14 cellular contexts compared by ENCODE assay signal in genomic region chr1:12186277-12186985, GRCh38. TPM values are rescaled to one million over a fixed set of nuclear protein-coding genes. Genes with fewer than 3 reads are reported as not detected.
DNase-seq lines count a peak whose midpoint lies in the region; ATAC-seq and TF ChIP-seq lines count a peak whose summit lies in the region.
"Had no signal": no experiment of that assay in that cellular context is flagged by ENCODE, and none has a peak within 500 bp of the region (broad histone marks: within the 10 kb centered on the region; RNA-seq: fewer than 3 reads in every experiment).

No MANE protein-coding gene starts in this region.

- no peak for TF ChIP-seq POLR2A in heart left ventricle (IDR thresholded peaks at IDR 0.05)
- no peak for TF ChIP-seq POLR2A in transverse colon (IDR thresholded peaks at IDR 0.05)

- 54 to 64% (median 59%) methylated on average over 3 to 10 of the region's 10 CpGs for WGBS in heart left ventricle, 4 donors
- 77% methylated on average over 10 of the region's 10 CpGs; no CpG with 5 or more reads in 1 of the 2 donors for WGBS in transverse colon (ENCODE audit: low coverage in 1 of 2), 2 donors

- H3K4me1 ChIP-seq in heart left ventricle (peaks cover 6 to 85% (median 48%) of the 10 kb centered on the region in 12 donors), muscle layer of duodenum (ENCODE audit: control insufficient read depth in 1 of 2, insufficient read depth in 2 of 2, low read length in 2 of 2) (peaks cover 17 to 61% of the 10 kb centered on the region in 2 donors), transverse colon (peaks cover 13 to 47% (median 40%) of the 10 kb centered on the region in 4 donors)

- ATAC-seq in heart left ventricle (no peak), Right ventricle myocardium inferior (no peak), GM18511 (IDR thresholded peaks at IDR 0.05; ENCODE audit: unreplicated experiment) (no peak), GM18870 (IDR thresholded peaks at IDR 0.05; ENCODE audit: unreplicated experiment) (no peak)
- ATAC-seq: activated T-cell treated with anti-CD3 and anti-CD28 coated beads, Interleukin-2, amount 50 U/mL, for 4 hours; body of pancreas had no signal

- TF ChIP-seq EP300 in transverse colon (IDR thresholded peaks at IDR 0.05; ENCODE audit: low read depth): no peak

- in situ Hi-C loops in transverse colon (cut with MboI; ENCODE audit: low pct_ligation_motif_present in 1 of 4, low pct_unique_long_range_greater_than_20kb in 1 of 4, low sequenced_read_pairs in 3 of 4): no loop called here

- intact Hi-C loops in heart left ventricle (cut with DNase I) (loop anchor here in 2 of 10 donors (5.0 to 10.0 kb wide), 2 partner anchors 39 to 52 kb away; no protein-coding TSS in a partner anchor), Right ventricle myocardium inferior (cut with DNase I) (no loop called here), dorsolateral prefrontal cortex (cut with DNase I) (no loop called here), transverse colon (cut with DNase I; ENCODE audit: low total_unique reads) (no loop called here)

- DNase-seq in heart left ventricle: no peak
- no peak for DNase-seq in Right ventricle myocardium inferior (ENCODE audit: missing footprints)
- no peak for DNase-seq in dorsolateral prefrontal cortex
- no peak for DNase-seq in transverse colon
- DNase-seq in NCI-H146 (lab: John Stamatoyannopoulos, UW): no peak
- DNase-seq: activated T-cell treated with anti-CD3 and anti-CD28 coated beads, Interleukin-2, amount 50 U/mL, for 4 hours; body of pancreas; naive B cell; NCI-H1417 treated with DMSO at 0.1 percent for 48 hours; NCI-H510A treated with DMSO at 0.1 percent for 48 hours; SHP77 had no signal

- peak overlapping the region; percentile 56 to 96 (median 92) for H3K27ac ChIP-seq in heart left ventricle
- peak overlapping the region in 46 of 59 donors; percentile 10 to 94 (median 84) for H3K27ac ChIP-seq in dorsolateral prefrontal cortex
- peak overlapping the region; percentile 60 for H3K27ac ChIP-seq in muscle layer of duodenum (ENCODE audit: low read length)
- H3K27ac ChIP-seq in transverse colon: peak overlapping the region; percentile 80 to 87 (median 82)

- H3K4me3 ChIP-seq in heart left ventricle (no peak overlapping the region), dorsolateral prefrontal cortex (no peak overlapping the region), muscle layer of duodenum (ENCODE audit: low read depth in 1 of 2, low read length in 2 of 2) (no peak overlapping the region), transverse colon (no peak overlapping the region)
- H3K4me3 ChIP-seq: body of pancreas had no signal

- no peaks in the 10 kb centered on the region for H3K27me3 ChIP-seq in heart left ventricle
- peaks cover 0 to 35% (median 0%) of the 10 kb centered on the region in 45 donors for H3K27me3 ChIP-seq in dorsolateral prefrontal cortex
- no peaks in the 10 kb centered on the region for H3K27me3 ChIP-seq in muscle layer of duodenum (ENCODE audit: low read depth, low read length)
- H3K27me3 ChIP-seq in transverse colon: no peaks in the 10 kb centered on the region
- H3K27me3 ChIP-seq: body of pancreas had no signal

- H3K36me3 ChIP-seq in heart left ventricle (peaks cover 0 to 45% (median 6%) of the 10 kb centered on the region in 9 donors), muscle layer of duodenum (ENCODE audit: control insufficient read depth in 1 of 2, insufficient read depth in 2 of 2, low read length in 2 of 2) (peaks cover 6 to 12% of the 10 kb centered on the region in 2 donors), transverse colon (no peaks in the 10 kb centered on the region)

- TF ChIP-seq CTCF in heart left ventricle (IDR thresholded peaks at IDR 0.05): no peak
- TF ChIP-seq CTCF in dorsolateral prefrontal cortex (IDR thresholded peaks at IDR 0.05 in 54 of 56, conservative IDR thresholded peaks at IDR 0.05 in 2 of 56; ENCODE audit: low read depth in 1 of 56, partially characterized antibody in 56 of 56): no peak
- TF ChIP-seq CTCF in transverse colon (IDR thresholded peaks at IDR 0.05): no peak

- H3K9me3 ChIP-seq in heart left ventricle (no peaks in the 10 kb centered on the region), muscle layer of duodenum (ENCODE audit: control insufficient read depth in 1 of 2, low read length in 2 of 2) (no peaks in the 10 kb centered on the region), transverse colon (no peaks in the 10 kb centered on the region)
- H3K9me3 ChIP-seq: body of pancreas had no signal

RNA-seq across cellular contexts. Expression of gene TNFRSF1B, which starts 19.6 kb away (rescaled TPM):
- 10 to 100 TPM; 11.2 to 71.0 (median 16.6) TPM for total RNA-seq in heart left ventricle
- polyA plus RNA-seq in heart left ventricle: 10 to 100 TPM in 1 of 2 donors, 1 to 10 TPM in 1; 8.6 to 14.9 TPM
- total RNA-seq in Right ventricle myocardium inferior: 19.0 TPM
- total RNA-seq in dorsolateral prefrontal cortex: 10 to 100 TPM in 84 of 120 experiments, 1 to 10 TPM in 36; 4.0 to 43.8 (median 13.0) TPM
- 10 to 100 TPM; 11.1 to 17.3 (median 15.3) TPM for total RNA-seq in transverse colon

RNA-seq across cellular contexts. Expression of gene VPS13D, which starts 43.4 kb away (rescaled TPM):
- 100 to 1,000 TPM in 4 of 9 donors, 10 to 100 TPM in 5; 74.3 to 301 (median 95.8) TPM for total RNA-seq in heart left ventricle
- polyA plus RNA-seq in heart left ventricle: 10 to 100 TPM; 32.1 to 84.8 TPM
- 105 TPM for total RNA-seq in Right ventricle myocardium inferior
- 100 to 1,000 TPM in 119 of 120 experiments, 10 to 100 TPM in 1; 83.9 to 199 (median 129) TPM for total RNA-seq in dorsolateral prefrontal cortex
- total RNA-seq in transverse colon: 100 to 1,000 TPM; 101 to 136 (median 116) TPM
